In genomic region chr14:36948157-36948859, GRCh38 we compare ENCODE assay signal across 20 cellular contexts.
DNase-seq lines count a peak whose midpoint lies in the region; ATAC-seq and FAIRE-seq lines count a peak whose summit lies in the region.
"Had no signal": no experiment of that assay in that cellular context is flagged by ENCODE, and none has a peak within 500 bp of the region (broad histone marks: within the 10 kb centered on the region; RNA-seq: fewer than 3 reads in every experiment).

No MANE protein-coding gene starts in this region.

- no peaks in the 10 kb centered on the region for H3K4me1 ChIP-seq in HAP-1

- no peak for ATAC-seq in GM18870 (IDR thresholded peaks at IDR 0.05; ENCODE audit: unreplicated experiment)
- ATAC-seq: GM23338 had no signal

- no peaks in the 10 kb centered on the region for H3K27me3 ChIP-seq in MG63
- H3K27me3 ChIP-seq in HAP-1 (ENCODE audit: low read depth): peaks cover 15% of the 10 kb centered on the region
- H3K27me3 ChIP-seq: BLaER1 treated with 17β-estradiol and CSF1 and Interleukin-3, amounts not matched to agents 10 nM and 100 nM had no signal

- H3K36me3 ChIP-seq in MG63 (no peaks in the 10 kb centered on the region), HAP-1 (replicated peaks) (no peaks in the 10 kb centered on the region)
- H3K36me3 ChIP-seq: BLaER1 treated with 17β-estradiol and CSF1 and Interleukin-3, amounts not matched to agents 10 nM and 100 nM had no signal

- in situ Hi-C loops in HAP-1 (cut with MboI; ENCODE audit: low sequenced_read_pairs): loop anchor here (25.0 kb wide), 1 partner anchor 561 kb away; no protein-coding TSS in a partner anchor

- H3K9me3 ChIP-seq in MG63: no peaks in the 10 kb centered on the region
- H3K9me3 ChIP-seq in HAP-1: no peaks in the 10 kb centered on the region
- H3K9me3 ChIP-seq: BLaER1 treated with 17β-estradiol and CSF1 and Interleukin-3, amounts not matched to agents 10 nM and 100 nM had no signal

- DNase-seq in DMS79 treated with DMSO at 0.1 percent for 48 hours (lab: John Stamatoyannopoulos, UW) (peak; percentile 47), DMS79 (lab: John Stamatoyannopoulos, UW) (no peak), MG63 (no peak), OCI-M1 (lab: John Stamatoyannopoulos, UW) (peak; percentile 3), frontal cortex (ENCODE audit: low spot score in 2 of 2) (no peak), inferior parietal cortex (ENCODE audit: extremely low spot score) (no peak), HAP-1 (ENCODE audit: low spot score in 2 of 2) (no peak)
- DNase-seq: CD4-positive, alpha-beta T cell; CD8-positive, alpha-beta memory T cell; DMS 273 treated with DMSO at 0.1 percent for 48 hours; DND-41; HCEC 1CT; HFFc6 had no signal

- H3K4me3 ChIP-seq in MG63: peak overlapping the region; percentile 3; the same call in 1 of the 2 replicates
- no peak overlapping the region for H3K4me3 ChIP-seq in HAP-1
- H3K4me3 ChIP-seq: BLaER1 treated with 17β-estradiol and CSF1 and Interleukin-3, amounts not matched to agents 10 nM and 100 nM; GM23338 had no signal

- peak; percentile 33 for FAIRE-seq in frontal cortex (lab: Jason Lieb, UNC)
- FAIRE-seq: A204.1, D721Med, G401.6, GM12892 had no signal

Comparison
In these comparisons a context has a peak if more than half of its experiments do, and no peak if none do; other contexts are left out.
1. DNase-seq: peak in DMS79 treated with DMSO at 0.1 percent for 48 hours (single experiment) and OCI-M1 (single experiment); none in DMS79 (single experiment), MG63 (single experiment), frontal cortex (0 of 2), inferior parietal cortex (single experiment) and HAP-1 (0 of 2).